ENCODE assay signal across 8 cellular contexts in the genomic region with DNA sequence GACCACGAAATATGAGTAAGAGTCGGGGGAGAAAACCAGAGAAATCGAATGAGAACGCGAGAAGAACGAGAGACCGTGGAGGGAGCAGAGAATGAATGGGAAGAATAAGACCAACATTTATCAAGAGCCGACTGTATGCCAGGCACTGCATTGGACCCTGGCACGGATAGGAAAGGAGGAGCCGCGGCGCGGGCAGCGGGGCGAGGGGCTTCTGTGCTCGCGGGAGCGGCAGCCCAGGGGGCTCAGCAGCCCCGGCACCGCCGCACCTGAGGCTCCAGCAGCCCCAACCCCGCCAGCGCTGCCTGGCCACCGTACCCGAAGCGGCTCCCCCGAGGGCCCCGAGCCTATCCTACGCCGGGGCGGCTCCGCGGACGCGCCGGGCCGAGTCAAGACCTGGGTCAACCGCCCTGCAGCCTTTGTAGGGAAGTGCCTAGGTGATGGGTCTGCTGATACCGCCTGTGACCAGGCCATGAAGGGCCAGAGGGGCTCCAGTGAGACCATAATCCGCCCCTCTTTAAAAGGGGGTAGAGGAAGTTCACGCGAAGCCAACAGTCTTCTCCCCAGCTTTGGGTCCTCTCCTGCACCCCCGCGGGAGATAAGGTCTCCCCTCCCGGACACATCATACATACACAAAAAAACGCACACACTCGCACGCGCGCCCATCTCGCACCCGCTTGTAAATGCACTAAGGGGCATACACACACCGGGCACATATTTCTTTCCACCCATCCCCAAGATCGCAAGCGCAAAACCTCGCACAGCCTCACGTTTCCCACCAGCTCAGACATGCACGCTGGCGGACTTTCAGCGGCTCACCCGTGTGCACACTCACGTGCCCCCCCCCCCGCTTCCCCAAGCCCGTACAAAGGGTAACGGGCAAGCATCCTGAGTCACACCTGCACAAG. TPM values are rescaled to one million over a fixed set of nuclear protein-coding genes. Genes with fewer than 3 reads are reported as not detected.
DNase-seq lines count a peak whose midpoint lies in the region; ATAC-seq, FAIRE-seq and TF ChIP-seq lines count a peak whose summit lies in the region.

No MANE protein-coding gene starts in this region.

- H2AK5ac ChIP-seq in mesenchymal stem cell (ENCODE audit: low read length, severe bottlenecking): no peak overlapping the region

- intact Hi-C loops in ascending aorta (cut with DNase I) (no loop called here), upper lobe of right lung (cut with DNase I) (no loop called here)

- peak overlapping the region in 1 of 2 experiments; percentile 90 for H3K23ac ChIP-seq in mesenchymal stem cell (ENCODE audit: low read length in 2 of 2)

- H3K4me1 ChIP-seq in ascending aorta (peaks cover 16 to 32% of the 10 kb centered on the region in 2 donors), mesenchymal stem cell (ENCODE audit: control insufficient read depth, insufficient read depth, low read depth, low read length) (peaks cover 23% of the 10 kb centered on the region), upper lobe of right lung (peaks cover 34% of the 10 kb centered on the region)

- H3K9ac ChIP-seq in mesenchymal stem cell (ENCODE audit: low read length): peak overlapping the region; percentile 77

- H3K27me3 ChIP-seq in ascending aorta: peaks cover 28% of the 10 kb centered on the region
- peaks cover 15 to 86% of the 10 kb centered on the region in 2 experiments for H3K27me3 ChIP-seq in mesenchymal stem cell (ENCODE audit: control insufficient read depth in 1 of 2, insufficient read depth in 1 of 2, low read length in 2 of 2)
- H3K27me3 ChIP-seq in upper lobe of right lung: peaks cover 25% of the 10 kb centered on the region

- DNase-seq in GM12891 (ENCODE audit: insufficient read length, low spot score) (no peak), NCI-H69 (lab: John Stamatoyannopoulos, UW) (peak; percentile 70), ascending aorta (ENCODE audit: low spot score in 2 of 2) (no peak), mesenchymal stem cell (peak; percentile 24), upper lobe of right lung (no peak), putamen (ENCODE audit: low spot score) (no peak), DMS79 (lab: John Stamatoyannopoulos, UW) (no peak), AG08395 (ENCODE audit: low spot score) (no peak)

- no peak overlapping the region for H2AFZ ChIP-seq in mesenchymal stem cell (ENCODE audit: low read depth, low read length)

- H3K4ac ChIP-seq in mesenchymal stem cell (ENCODE audit: low read depth in 1 of 2, low read length in 2 of 2): no peak overlapping the region

- H3K4me2 ChIP-seq in mesenchymal stem cell (ENCODE audit: low read length, poor library complexity, severe bottlenecking): peak overlapping the region; percentile 39

- no peak for TF ChIP-seq POLR2A in GM12891 (IDR thresholded peaks at IDR 0.05; ENCODE audit: low read depth, low read length)

- no peak overlapping the region for H2BK120ac ChIP-seq in mesenchymal stem cell (ENCODE audit: low read depth, low read length)

- H2BK5ac ChIP-seq in mesenchymal stem cell (ENCODE audit: low read depth, low read length, poor library complexity, severe bottlenecking): no peak overlapping the region

- ATAC-seq in upper lobe of right lung: peak; percentile 3

- peak; percentile 60 for FAIRE-seq in GM12891 (lab: Jason Lieb, UNC)

- H3K9me3 ChIP-seq in ascending aorta (no peaks in the 10 kb centered on the region), mesenchymal stem cell (ENCODE audit: control insufficient read depth, low read length) (no peaks in the 10 kb centered on the region), upper lobe of right lung (no peaks in the 10 kb centered on the region)

- H3K27ac ChIP-seq in ascending aorta: no peak overlapping the region
- H3K27ac ChIP-seq in mesenchymal stem cell (ENCODE audit: low read length, poor library complexity, severe bottlenecking): no peak overlapping the region
- H3K27ac ChIP-seq in upper lobe of right lung: no peak overlapping the region

- no peak overlapping the region for H2BK15ac ChIP-seq in mesenchymal stem cell (ENCODE audit: low read depth, poor library complexity, severe bottlenecking)

- no peak overlapping the region for H3K14ac ChIP-seq in mesenchymal stem cell (ENCODE audit: low read length in 2 of 2)

- H3K18ac ChIP-seq in mesenchymal stem cell (ENCODE audit: low read depth in 1 of 2, low read length in 2 of 2): no peak overlapping the region

- H3K36me3 ChIP-seq in ascending aorta: no peaks in the 10 kb centered on the region
- H3K36me3 ChIP-seq in mesenchymal stem cell (ENCODE audit: control insufficient read depth in 1 of 2, insufficient read depth in 2 of 2, low read depth in 1 of 2, low read length in 2 of 2): no peaks in the 10 kb centered on the region
- H3K36me3 ChIP-seq in upper lobe of right lung: no peaks in the 10 kb centered on the region

- H3K4me3 ChIP-seq in ascending aorta (peak overlapping the region; percentile 53 to 55), mesenchymal stem cell (ENCODE audit: insufficient read depth in 1 of 2, low read depth in 1 of 2, low read length in 2 of 2) (peak overlapping the region in 1 of 2 experiments; percentile 80), upper lobe of right lung (peak overlapping the region; percentile 48)

- under 1% methylated on average over 57 of the region's 65 CpGs for WGBS in mesenchymal stem cell

- no peaks in the 10 kb centered on the region for H3K79me1 ChIP-seq in mesenchymal stem cell (replicated peaks; ENCODE audit: low read length, poor library complexity, severe bottlenecking)

- TF ChIP-seq CTCF in ascending aorta (IDR thresholded peaks at IDR 0.05) (no peak), upper lobe of right lung (IDR thresholded peaks at IDR 0.05) (no peak)

- H4K8ac ChIP-seq in mesenchymal stem cell (ENCODE audit: low read length): no peak overlapping the region

- H2BK12ac ChIP-seq in mesenchymal stem cell (ENCODE audit: low read length in 2 of 2): no peak overlapping the region

- no peak overlapping the region for H4K91ac ChIP-seq in mesenchymal stem cell (ENCODE audit: low read length)

TF ChIP-seq in GM12891, 5 proteins besides CTCF, POLR2A, EP300 and RAD21:
- TF ChIP-seq SPI1 (IDR thresholded peaks at IDR 0.05; ENCODE audit: low read depth, low read length) (no peak), PAX5 (IDR thresholded peaks at IDR 0.05; ENCODE audit: insufficient read depth, low read length, severe bottlenecking) (no peak), POU2F2 (IDR thresholded peaks at IDR 0.05; ENCODE audit: low read depth, low read length) (no peak), POLR2AphosphoS5 (IDR thresholded peaks at IDR 0.05; ENCODE audit: low read depth, low read length) (no peak)

RNA-seq across cellular contexts. Expression of a gene that starts 1.0 kb away (rescaled TPM):
- polyA plus RNA-seq in GM12891 (2012; ENCODE audit: low read depth, missing spikeins): not detected
- 0.64 TPM for total RNA-seq in ascending aorta
- 0.28 TPM for polyA plus RNA-seq in mesenchymal stem cell (2013, experiment 1 of 2)
- 0.22 TPM for polyA plus RNA-seq in mesenchymal stem cell (2013, experiment 2 of 2)
- total RNA-seq in upper lobe of right lung: 3.2 TPM

RNA-seq across cellular contexts. Expression of a gene that starts 32.4 kb away (rescaled TPM):
- 74.8 TPM for polyA plus RNA-seq in GM12891 (2012; ENCODE audit: low read depth, missing spikeins)
- total RNA-seq in ascending aorta (211 TPM), upper lobe of right lung (117 TPM)
- 3.9 TPM for polyA plus RNA-seq in mesenchymal stem cell (2013, experiment 1 of 2)
- 3.8 TPM for polyA plus RNA-seq in mesenchymal stem cell (2013, experiment 2 of 2)

RNA-seq across cellular contexts. Expression of a gene that starts 56.1 kb away (rescaled TPM):
- polyA plus RNA-seq in GM12891 (2012; ENCODE audit: low read depth, missing spikeins): 6.2 TPM
- 18.4 TPM for total RNA-seq in ascending aorta
- 3.9 TPM for polyA plus RNA-seq in mesenchymal stem cell (2013, experiment 1 of 2)
- 3.8 TPM for polyA plus RNA-seq in mesenchymal stem cell (2013, experiment 2 of 2)
- total RNA-seq in upper lobe of right lung: 12.4 TPM

Comparison
In these comparisons a context has a peak if more than half of its experiments do, and no peak if none do; other contexts are left out.
1. DNase-seq: peak in NCI-H69 (single experiment) and mesenchymal stem cell (single experiment); none in GM12891 (single experiment), ascending aorta (0 of 2), upper lobe of right lung (single experiment), putamen (single experiment), DMS79 (single experiment) and AG08395 (single experiment).